ENCODE assay signal across 23 cellular contexts in genomic region chr15:32112101-32112500, GRCh38.
DNase-seq lines count a peak whose midpoint lies in the region; ATAC-seq and TF ChIP-seq lines count a peak whose summit lies in the region.
"Had no signal": no experiment of that assay in that cellular context is flagged by ENCODE, and none has a peak within 500 bp of the region (broad histone marks: within the 10 kb centered on the region; RNA-seq: fewer than 3 reads in every experiment).

No MANE protein-coding gene starts in this region.

- H3K9me2 ChIP-seq in PC-3 (replicated peaks; ENCODE audit: low read length) = no peaks in the 10 kb centered on the region

- H3K9me3 ChIP-seq in PC-3 (ENCODE audit: low read length) (no peaks in the 10 kb centered on the region), esophagus muscularis mucosa (no peaks in the 10 kb centered on the region)
- H3K9me3 ChIP-seq: BE2C, BLaER1 had no signal

- peaks cover 68% of the 10 kb centered on the region for H3K27me3 ChIP-seq in PC-3 (ENCODE audit: low read length)
- H3K27me3 ChIP-seq in esophagus muscularis mucosa = no peaks in the 10 kb centered on the region
- H3K27me3 ChIP-seq: BE2C, BLaER1 had no signal

- WGBS in esophagus muscularis mucosa = 92% methylated on average over 8 of the region's 8 CpGs

- no peak overlapping the region for H3K9ac ChIP-seq in PC-3 (ENCODE audit: low read length)
- H3K9ac ChIP-seq: BLaER1 had no signal

- H3F3A ChIP-seq in PC-3 (ENCODE audit: low read length, unreplicated experiment) = no peaks in the 10 kb centered on the region

- CTCF ChIA-PET in PC-3 (lab: Charles Lee) = no interaction called here

- intact Hi-C loops in PC-3 (cut with micrococcal nuclease) = no loop called here
- intact Hi-C loops in esophagus muscularis mucosa (cut with DNase I) = no loop called here

- peaks cover 7% of the 10 kb centered on the region for H3K27me3 Mint-ChIP-seq in progenitor cell of endocrine pancreas
- H3K27me3 Mint-ChIP-seq: CD4-positive, CD25-positive, alpha-beta regulatory T cell had no signal

- TF ChIP-seq CTCF in PC-3 (conservative IDR thresholded peaks at IDR 0.05; ENCODE audit: low read depth, low read length) (no peak), esophagus muscularis mucosa (IDR thresholded peaks at IDR 0.05) (no peak), progenitor cell of endocrine pancreas (IDR thresholded peaks at IDR 0.05; ENCODE audit: unreplicated experiment) (no peak)

- no peaks in the 10 kb centered on the region for H3K36me3 Mint-ChIP-seq in progenitor cell of endocrine pancreas (ENCODE audit: insufficient read depth)
- H3K36me3 Mint-ChIP-seq: CD14-positive monocyte; CD4-positive, alpha-beta memory T cell; CD4-positive, CD25-positive, alpha-beta regulatory T cell; CD8-positive, alpha-beta memory T cell had no signal

- DNase-seq in PC-3 = no peak
- peak; percentile 90 for DNase-seq in esophagus muscularis mucosa (ENCODE audit: extremely low spot score)
- DNase-seq in progenitor cell of endocrine pancreas (ENCODE audit: low spot score, unreplicated experiment) = no peak
- no peak for DNase-seq in NCI-H2227 (lab: John Stamatoyannopoulos, UW; ENCODE audit: unreplicated experiment)
- DNase-seq in hippocampal formation (lab: John Stamatoyannopoulos, UW) = no peak
- DNase-seq: 8988T; ACHN; BE2C; C1 segment of cervical spinal cord; CD4-positive, alpha-beta memory T cell; CD4-positive, CD25-positive, alpha-beta regulatory T cell; CD8-positive, alpha-beta memory T cell; COR-L47; DMS 273 treated with DMSO at 0.1 percent for 48 hours; DMS153; DMS53; DMS79; DND-41; EL; GDM1 had no signal

- H4K20me1 ChIP-seq in PC-3 (ENCODE audit: low read length) = no peaks in the 10 kb centered on the region
- H4K20me1 ChIP-seq: BLaER1 had no signal

- no peak for TF ChIP-seq POLR2A in esophagus muscularis mucosa (IDR thresholded peaks at IDR 0.05; ENCODE audit: low read depth)

- peak overlapping the region; percentile 49 for H3K27ac Mint-ChIP-seq in progenitor cell of endocrine pancreas
- H3K27ac Mint-ChIP-seq: CD14-positive monocyte; CD4-positive, alpha-beta memory T cell; CD4-positive, CD25-positive, alpha-beta regulatory T cell; CD8-positive, alpha-beta memory T cell had no signal

- no peak overlapping the region for H3K4me3 Mint-ChIP-seq in progenitor cell of endocrine pancreas (ENCODE audit: low read depth)
- H3K4me3 Mint-ChIP-seq: CD14-positive monocyte; CD4-positive, alpha-beta memory T cell; CD4-positive, CD25-positive, alpha-beta regulatory T cell; CD8-positive, alpha-beta memory T cell had no signal

- no peak overlapping the region for H3K4me2 ChIP-seq in PC-3 (ENCODE audit: low read length)
- H3K4me2 ChIP-seq: BLaER1 had no signal

- ATAC-seq in PC-3 = 0 out of 2 replicates have a peak, but pooled peaks have one; percentile 18
- ATAC-seq: GM12878 had no signal

- no peaks in the 10 kb centered on the region for H3K79me2 ChIP-seq in PC-3 (ENCODE audit: low read length)

- H3K36me3 ChIP-seq in PC-3 (ENCODE audit: low read depth, low read length) (no peaks in the 10 kb centered on the region), esophagus muscularis mucosa (no peaks in the 10 kb centered on the region)
- H3K36me3 ChIP-seq: BE2C, BLaER1 had no signal

- no TSS peak for BruUV-seq in PC-3 (replicated peaks; lab: Mats Ljungman, UMichigan)

- H3K4me1 ChIP-seq in PC-3 (ENCODE audit: insufficient read depth, low read length) = no peaks in the 10 kb centered on the region
- H3K4me1 ChIP-seq in esophagus muscularis mucosa = no peaks in the 10 kb centered on the region

- H3K4me3 ChIP-seq in PC-3 (ENCODE audit: low read length) = no peak overlapping the region
- H3K4me3 ChIP-seq in esophagus muscularis mucosa = no peak overlapping the region
- H3K4me3 ChIP-seq: BLaER1, GM12878 had no signal

- H3K4me1 Mint-ChIP-seq in progenitor cell of endocrine pancreas (ENCODE audit: low read depth) = no peaks in the 10 kb centered on the region
- H3K4me1 Mint-ChIP-seq: CD14-positive monocyte; CD4-positive, alpha-beta memory T cell; CD4-positive, CD25-positive, alpha-beta regulatory T cell had no signal

- no peak for TF ChIP-seq EP300 in esophagus muscularis mucosa (IDR thresholded peaks at IDR 0.05)

- POLR2A ChIA-PET in PC-3 (lab: Charles Lee; ENCODE audit: unreplicated experiment) = no interaction called here

- H2AFZ ChIP-seq in PC-3 (ENCODE audit: low read length) = no peak overlapping the region

- H3K27ac ChIP-seq in PC-3 (ENCODE audit: low read length) (no peak overlapping the region), esophagus muscularis mucosa (replicated peaks in 1 of 4) (no peak overlapping the region)
- H3K27ac ChIP-seq: BLaER1 had no signal

- H3K9me3 Mint-ChIP-seq in progenitor cell of endocrine pancreas (ENCODE audit: low read depth) = no peaks in the 10 kb centered on the region
- H3K9me3 Mint-ChIP-seq: CD4-positive, alpha-beta memory T cell; CD4-positive, CD25-positive, alpha-beta regulatory T cell had no signal
